Comparison of ENCODE assay signal across 26 cellular contexts in genomic region chr2:66526171-66526570, GRCh38.
A peak's percentile ranks its signal among the peaks of the same experiment; 100 is the strongest.
DNase-seq lines count a peak whose midpoint lies in the region; ATAC-seq and TF ChIP-seq lines count a peak whose summit lies in the region.
"Had no signal": no experiment of that assay in that cellular context is flagged by ENCODE, and none has a peak within 500 bp of the region (broad histone marks: within the 10 kb centered on the region; RNA-seq: fewer than 3 reads in every experiment).

No MANE protein-coding gene starts in this region.

- H3K27ac ChIP-seq in SK-N-MC (peak overlapping the region; percentile 69), heart right ventricle (peak overlapping the region in 6 of 10 donors; percentile 36 to 71 (median 52))
- H3K27ac ChIP-seq: A549, psoas muscle, skin epidermis, tibial artery, WERI-Rb-1 had no signal

- no peak overlapping the region for H3K9ac ChIP-seq in SK-N-MC (ENCODE audit: insufficient read length)

- no peak for TF ChIP-seq CTCF in BE2C (IDR thresholded peaks at IDR 0.05; ENCODE audit: low read depth, low read length)
- no peak for TF ChIP-seq CTCF in heart right ventricle (IDR thresholded peaks at IDR 0.05)
- no peak for TF ChIP-seq CTCF in mesothelial cell of epicardium (IDR thresholded peaks at IDR 0.05; ENCODE audit: unreplicated experiment)

- intact Hi-C loops in heart right ventricle (cut with DNase I) = no loop called here

- H3K36me3 ChIP-seq in BE2C (no peaks in the 10 kb centered on the region), SK-N-MC (ENCODE audit: insufficient read depth, low read length) (peaks cover 93% of the 10 kb centered on the region), heart right ventricle (peaks cover 0 to 8% (median 0%) of the 10 kb centered on the region in 9 donors)
- H3K36me3 ChIP-seq: WERI-Rb-1 had no signal

- H3K4me3 Mint-ChIP-seq in mesothelial cell of epicardium = no peak overlapping the region
- H3K4me3 Mint-ChIP-seq: activated naive CD8-positive, alpha-beta T cell treated with anti-CD3 and anti-CD28 coated beads, Interleukin-2, amount 10 ng/mL, durations not matched to agents 7 days and 5 days; CD4-positive, alpha-beta memory T cell; stimulated activated naive CD8-positive, alpha-beta T cell treated with anti-CD3 and anti-CD28 coated beads, Interleukin-15, amount 100 ng/mL, for 72 hours had no signal

- H3K4me3 ChIP-seq in BE2C (ENCODE audit: low read depth, low read length) (no peak overlapping the region), SK-N-MC (no peak overlapping the region), heart right ventricle (no peak overlapping the region)
- H3K4me3 ChIP-seq: A549, psoas muscle, skin epidermis, tibial artery had no signal

- WGBS in heart right ventricle, 2 donors = 12 to 15% methylated on average over 2 of the region's 2 CpGs

- H3K27ac Mint-ChIP-seq in mesothelial cell of epicardium = peak overlapping the region; percentile 47
- H3K27ac Mint-ChIP-seq: activated naive CD8-positive, alpha-beta T cell treated with anti-CD3 and anti-CD28 coated beads, Interleukin-2, amount 10 ng/mL, durations not matched to agents 7 days and 5 days; CD4-positive, alpha-beta memory T cell; stimulated activated naive CD8-positive, alpha-beta T cell treated with anti-CD3 and anti-CD28 coated beads, Interleukin-15, amount 100 ng/mL, for 72 hours had no signal

- no peaks in the 10 kb centered on the region for H3K27me3 Mint-ChIP-seq in mesothelial cell of epicardium (ENCODE audit: low read depth)
- H3K27me3 Mint-ChIP-seq: activated naive CD8-positive, alpha-beta T cell treated with anti-CD3 and anti-CD28 coated beads, Interleukin-2, amount 10 ng/mL, durations not matched to agents 7 days and 5 days; CD4-positive, alpha-beta memory T cell had no signal

- peak; percentile 52 for DNase-seq in BE2C
- no peak for DNase-seq in SK-N-MC (ENCODE audit: low read depth, low spot score)
- peak; percentile 46 to 71 for DNase-seq in heart right ventricle
- DNase-seq in mesothelial cell of epicardium (ENCODE audit: low spot score in 2 of 2, unreplicated experiment in 2 of 2) = no peak
- DNase-seq in NK-92 (lab: John Stamatoyannopoulos, UW; ENCODE audit: unreplicated experiment) = no peak
- DNase-seq: activated CD4-positive, alpha-beta T cell treated with anti-CD3 and anti-CD28 coated beads for 48 hours; activated gamma-delta T cell; activated naive CD8-positive, alpha-beta T cell treated with anti-CD3 and anti-CD28 coated beads, Interleukin-2, amount 10 ng/mL, durations not matched to agents 7 days and 5 days; activated T-cell treated with anti-CD3 and anti-CD28 coated beads, Interleukin-2, amount 50 U/mL, for 1 hour; AML-193; CD4-positive, alpha-beta memory T cell; cerebellar nuclear complex; KG1; kidney; mammary epithelial cell; NCI-H1417 treated with DMSO at 0.1 percent for 48 hours; NCI-H2107; psoas muscle; stimulated activated naive CD8-positive, alpha-beta T cell treated with anti-CD3 and anti-CD28 coated beads, Interleukin-15, amount 100 ng/mL, for 72 hours; tibial artery; WERI-Rb-1 had no signal

- peaks cover 63% of the 10 kb centered on the region for H3K4me1 Mint-ChIP-seq in mesothelial cell of epicardium
- H3K4me1 Mint-ChIP-seq: activated naive CD8-positive, alpha-beta T cell treated with anti-CD3 and anti-CD28 coated beads, Interleukin-2, amount 10 ng/mL, durations not matched to agents 7 days and 5 days; CD4-positive, alpha-beta memory T cell; stimulated activated naive CD8-positive, alpha-beta T cell treated with anti-CD3 and anti-CD28 coated beads, Interleukin-15, amount 100 ng/mL, for 72 hours had no signal

- peaks cover 4% of the 10 kb centered on the region; the same call in 1 of the 2 replicates for H3K4me1 ChIP-seq in BE2C
- peaks cover 0 to 20% (median 10%) of the 10 kb centered on the region in 9 donors for H3K4me1 ChIP-seq in heart right ventricle
- H3K4me1 ChIP-seq: psoas muscle had no signal

- H3K9me3 ChIP-seq in BE2C (no peaks in the 10 kb centered on the region), SK-N-MC (ENCODE audit: low read depth, low read length) (no peaks in the 10 kb centered on the region), heart right ventricle (no peaks in the 10 kb centered on the region)
- H3K9me3 ChIP-seq: A549, psoas muscle, tibial artery had no signal

- peaks cover 31% of the 10 kb centered on the region for H3K36me3 Mint-ChIP-seq in mesothelial cell of epicardium
- H3K36me3 Mint-ChIP-seq: activated naive CD8-positive, alpha-beta T cell treated with anti-CD3 and anti-CD28 coated beads, Interleukin-2, amount 10 ng/mL, durations not matched to agents 7 days and 5 days; CD4-positive, alpha-beta memory T cell had no signal

- H3K27me3 ChIP-seq in BE2C (no peaks in the 10 kb centered on the region), heart right ventricle (no peaks in the 10 kb centered on the region)
- H3K27me3 ChIP-seq: tibial artery had no signal

- H3K9me3 Mint-ChIP-seq in mesothelial cell of epicardium = no peaks in the 10 kb centered on the region
- H3K9me3 Mint-ChIP-seq: activated naive CD8-positive, alpha-beta T cell treated with anti-CD3 and anti-CD28 coated beads, Interleukin-2, amount 10 ng/mL, durations not matched to agents 7 days and 5 days; stimulated activated naive CD8-positive, alpha-beta T cell treated with anti-CD3 and anti-CD28 coated beads, Interleukin-15, amount 100 ng/mL, for 72 hours had no signal

- ATAC-seq in heart right ventricle (peak in 7 of 8 donors; percentile 68 to 90 (median 79)), HG02642 (IDR thresholded peaks at IDR 0.05; ENCODE audit: poor library complexity, unreplicated experiment) (no peak), HG02970 (IDR thresholded peaks at IDR 0.05; ENCODE audit: low FRiP score, unreplicated experiment) (no peak), esophagus mucosa (no peak)
- ATAC-seq: A549; psoas muscle; stimulated activated naive CD8-positive, alpha-beta T cell treated with anti-CD3 and anti-CD28 coated beads, Interleukin-15, amount 100 ng/mL, for 72 hours had no signal

Comparison
In these comparisons a context has a peak if more than half of its experiments do, and no peak if none do; other contexts are left out.
1. DNase-seq: peak in BE2C (single experiment) and heart right ventricle (2 of 2); none in SK-N-MC (single experiment), mesothelial cell of epicardium (0 of 2) and NK-92 (single experiment).
2. ATAC-seq: peak in heart right ventricle (7 of 8); none in HG02642 (single experiment), HG02970 (single experiment) and esophagus mucosa (single experiment).